24 cellular contexts compared by ENCODE assay signal in the genomic region with DNA sequence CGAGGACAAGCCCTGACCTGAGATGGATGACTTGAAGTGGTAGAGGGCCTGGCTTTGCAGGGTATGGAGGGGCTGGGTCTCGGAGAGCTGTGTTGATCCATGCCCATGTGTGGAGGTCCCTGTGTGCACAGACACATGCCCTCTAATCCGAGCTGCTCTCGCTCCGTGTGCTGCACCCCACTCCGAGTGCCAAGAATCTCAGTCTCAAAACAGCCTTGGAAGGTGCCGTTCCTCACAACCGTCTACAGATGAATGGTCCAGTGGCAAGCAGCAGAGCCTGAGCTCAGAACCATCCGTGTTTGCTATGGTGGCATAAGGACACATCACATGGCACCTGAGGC.
DNase-seq lines count a peak whose midpoint lies in the region; ATAC-seq, FAIRE-seq and TF ChIP-seq lines count a peak whose summit lies in the region.
"Had no signal": no experiment of that assay in that cellular context is flagged by ENCODE, and none has a peak within 500 bp of the region (broad histone marks: within the 10 kb centered on the region; RNA-seq: fewer than 3 reads in every experiment).

No MANE protein-coding gene starts in this region.

- TF ChIP-seq CTCF in left ventricle myocardium inferior (IDR thresholded peaks at IDR 0.05; ENCODE audit: borderline replicate concordance): no peak
- TF ChIP-seq CTCF in osteoblast (IDR thresholded peaks at IDR 0.05; ENCODE audit: extremely low read depth, low read depth, low read length): no peak
- no peak for TF ChIP-seq CTCF in uterus (IDR thresholded peaks at IDR 0.05)

- H3K4me2 ChIP-seq in osteoblast (ENCODE audit: insufficient read depth, low read length): no peak overlapping the region

- H4K20me1 ChIP-seq in osteoblast (ENCODE audit: insufficient read depth, low read length): no peaks in the 10 kb centered on the region
- H4K20me1 ChIP-seq: BLaER1 had no signal

- 96% methylated on average over 9 of the region's 9 CpGs for WGBS in right cardiac atrium

- H3K27me3 ChIP-seq in left ventricle myocardium inferior (ENCODE audit: low read depth): no peaks in the 10 kb centered on the region
- H3K27me3 ChIP-seq in right cardiac atrium (ENCODE audit: control insufficient read depth, insufficient read depth): no peaks in the 10 kb centered on the region
- no peaks in the 10 kb centered on the region for H3K27me3 ChIP-seq in layer of hippocampus (ENCODE audit: control insufficient read depth, insufficient read depth, low read length)
- no peaks in the 10 kb centered on the region for H3K27me3 ChIP-seq in osteoblast (ENCODE audit: insufficient read depth, low read length)
- H3K27me3 ChIP-seq in uterus: no peaks in the 10 kb centered on the region
- H3K27me3 ChIP-seq: BLaER1 had no signal

- ATAC-seq in right cardiac atrium: no peak
- ATAC-seq: GM12878 had no signal

- FAIRE-seq in urothelium cell line (lab: Jason Lieb, UNC): no peak
- FAIRE-seq: A204.1, D721Med, GM12878, GM19239, H1 had no signal

- no peaks in the 10 kb centered on the region for H3K79me2 ChIP-seq in osteoblast (ENCODE audit: insufficient read depth, low read length)

- H2AFZ ChIP-seq in osteoblast (ENCODE audit: low read length): no peak overlapping the region
- H2AFZ ChIP-seq: GM23248 had no signal

- no peak overlapping the region for H3K4me3 ChIP-seq in left ventricle myocardium inferior
- no peak overlapping the region for H3K4me3 ChIP-seq in right cardiac atrium (ENCODE audit: low read length)
- H3K4me3 ChIP-seq in osteoblast (ENCODE audit: insufficient read depth, low read length): no peak overlapping the region
- no peak overlapping the region for H3K4me3 ChIP-seq in uterus
- H3K4me3 ChIP-seq: BLaER1, GM12878, GM23248 had no signal

- H3K36me3 ChIP-seq in left ventricle myocardium inferior: peaks cover 77% of the 10 kb centered on the region
- H3K36me3 ChIP-seq in osteoblast (ENCODE audit: insufficient read depth, low read length): peaks cover 30% of the 10 kb centered on the region
- H3K36me3 ChIP-seq in uterus: no peaks in the 10 kb centered on the region

- H3K4me1 ChIP-seq in left ventricle myocardium inferior (peaks cover 28% of the 10 kb centered on the region), right cardiac atrium (ENCODE audit: control insufficient read depth, insufficient read depth, low read length) (peaks cover 3% of the 10 kb centered on the region), osteoblast (ENCODE audit: insufficient read depth, low read length) (no peaks in the 10 kb centered on the region), uterus (no peaks in the 10 kb centered on the region)

- intact Hi-C loops in left ventricle myocardium inferior (cut with micrococcal nuclease): no loop called here
- intact Hi-C loops in right cardiac atrium (cut with DNase I): no loop called here
- intact Hi-C loops in uterus (cut with DNase I; ENCODE audit: low total_unique reads): no loop called here

- H3K9me3 ChIP-seq in left ventricle myocardium inferior (replicated peaks) (no peaks in the 10 kb centered on the region), right cardiac atrium (ENCODE audit: control insufficient read depth, low read length) (no peaks in the 10 kb centered on the region), osteoblast (ENCODE audit: low read depth, low read length) (no peaks in the 10 kb centered on the region), uterus (no peaks in the 10 kb centered on the region)

- no peak overlapping the region for H3K27ac ChIP-seq in left ventricle myocardium inferior (replicated peaks)
- H3K27ac ChIP-seq in right cardiac atrium (ENCODE audit: low read length): no peak overlapping the region
- peak overlapping the region; percentile 79 for H3K27ac ChIP-seq in layer of hippocampus (ENCODE audit: low read depth, low read length)
- H3K27ac ChIP-seq in osteoblast (ENCODE audit: low read depth, low read length): no peak overlapping the region
- no peak overlapping the region for H3K27ac ChIP-seq in uterus
- H3K27ac ChIP-seq: 22Rv1, BLaER1, C4-2B, GM23248 had no signal

- peak; percentile 5 for DNase-seq in left ventricle myocardium inferior
- DNase-seq in right cardiac atrium: no peak
- DNase-seq in osteoblast (ENCODE audit: insufficient read length, low spot score, missing footprints): peak; percentile 26
- DNase-seq in urothelium cell line (ENCODE audit: low spot score): no peak
- no peak for DNase-seq in uterus
- no peak for DNase-seq in SIG-M5 treated with dmso at 0.1 percent for 504 hours (lab: John Stamatoyannopoulos, UW; ENCODE audit: unreplicated experiment)
- no peak for DNase-seq in HK-2 (ENCODE audit: unreplicated experiment)
- DNase-seq: CD8-positive, alpha-beta memory T cell; DMS 273 treated with DMSO at 0.1 percent for 48 hours; DMS79; EL; GDM1; GM23248; H7; HCEC 1CT had no signal

- TF ChIP-seq POLR2A in uterus (IDR thresholded peaks at IDR 0.05): no peak

Comparison
In these comparisons a context has a peak if more than half of its experiments do, and no peak if none do; other contexts are left out.
1. DNase-seq: peak in left ventricle myocardium inferior (single experiment) and osteoblast (single experiment); none in right cardiac atrium (0 of 3), urothelium cell line (single experiment), uterus (0 of 2), SIG-M5 treated with dmso at 0.1 percent for 504 hours (single experiment) and HK-2 (single experiment).